Comparison of ENCODE assay signal across 19 cellular contexts in the genomic region with DNA sequence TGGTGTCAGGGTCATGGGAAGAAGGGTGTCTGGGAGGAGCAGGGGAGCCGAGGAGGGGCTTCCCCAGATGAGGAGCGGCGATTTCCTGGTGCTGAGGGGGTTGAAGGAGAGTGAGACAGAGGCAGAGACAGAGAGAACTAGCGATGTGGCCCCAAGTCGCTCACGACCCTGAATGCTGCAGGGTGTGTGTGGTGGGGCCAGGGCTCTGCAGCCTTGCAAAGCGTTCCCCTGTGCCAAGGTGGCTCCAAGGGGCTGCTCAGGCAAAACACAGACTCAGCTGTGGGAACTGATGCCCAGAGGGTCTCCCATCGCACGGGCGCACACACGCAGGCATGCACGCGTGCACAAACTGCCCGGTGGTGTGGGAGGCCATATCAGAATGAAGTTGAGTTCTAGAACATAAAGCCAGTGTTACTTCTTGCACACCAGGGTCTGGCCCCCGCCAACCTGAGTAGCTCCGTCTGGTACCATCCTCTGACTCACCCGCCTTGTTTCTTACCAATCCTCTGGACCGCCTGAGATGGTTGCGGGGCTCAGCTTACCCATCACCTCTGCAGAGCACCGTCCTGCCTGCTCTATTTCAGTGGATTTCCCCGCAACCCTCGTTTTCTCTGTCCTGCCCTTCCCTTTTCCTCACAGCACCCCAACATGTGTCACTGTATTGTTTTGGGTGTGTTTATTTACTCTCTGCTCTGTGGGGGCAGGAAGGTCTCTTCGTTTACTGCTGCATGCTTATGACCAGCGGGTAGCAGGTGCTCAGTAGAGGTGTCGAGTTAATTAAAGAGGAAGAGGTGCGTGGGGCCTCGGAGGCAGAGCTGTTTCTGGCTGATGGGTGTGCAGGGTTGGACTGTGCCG. TPM values are rescaled to one million over a fixed set of nuclear protein-coding genes. Genes with fewer than 3 reads are reported as not detected.
DNase-seq lines count a peak whose midpoint lies in the region; ATAC-seq lines count a peak whose summit lies in the region.
"Had no signal": no experiment of that assay in that cellular context is flagged by ENCODE, and none has a peak within 500 bp of the region (broad histone marks: within the 10 kb centered on the region; RNA-seq: fewer than 3 reads in every experiment).

No MANE protein-coding gene starts in this region.

- no peak for DNase-seq in T-helper 2 cell treated with Interferon-gamma antibody and Interleukin-4, amounts not matched to agents 5 μg/mL and 100 μg/mL, for 36 hours (ENCODE audit: low spot score)
- DNase-seq in T-helper 2 cell (no peak), memory B cell (ENCODE audit: low spot score in 2 of 2) (peak in 1 of 2 donors; percentile 17), left ventricle myocardium superior (no peak)
- DNase-seq in activated T-helper 1 cell treated with anti-CD3 and anti-CD28 coated beads, Interleukin-12 subunit alpha, Interleukin-12 subunit beta, Interleukin-2, Interleukin-4 antibody, amounts not matched to agents 30 ng/mL and 10 ng/mL and 1 ng/mL, durations not matched to agents 14 hours and 24 hours and 36 hours (ENCODE audit: low spot score): no peak
- DNase-seq in stimulated activated naive B cell treated with anti-CD40 and anti-IgM and Interleukin-4, amounts not matched to agents 10 μg/mL and 1 μg/mL and 100 μg/mL, for 72 hours: no peak
- DNase-seq in stimulated activated CD4-positive, alpha-beta T cell treated with anti-CD3 and anti-CD28 coated beads, Interleukin-4, amount 100 ng/mL, for 24 hours: no peak
- DNase-seq: 8988T; activated naive CD4-positive, alpha-beta T cell treated with anti-CD3 and anti-CD28 coated beads for 36 hours; activated T-cell treated with anti-CD3 and anti-CD28 coated beads, Interleukin-2, amount 50 U/mL, for 1 hour; left ventricle myocardium inferior; NCI-H1436; NCI-H524; stimulated activated CD4-positive, alpha-beta T cell treated with anti-CD3 and anti-CD28 coated beads, Interleukin-1b, Interleukin-23, amount 100 ng/mL, for 48 hours; stimulated activated naive CD4-positive, alpha-beta T cell treated with Interleukin-2 at 50 U/mL for 16 hours had no signal

- H3K27ac Mint-ChIP-seq in T-helper 2 cell treated with Interferon-gamma antibody and Interleukin-4, amounts not matched to agents 5 μg/mL and 100 μg/mL, for 36 hours: peak overlapping the region; percentile 20
- H3K27ac Mint-ChIP-seq in activated T-helper 1 cell treated with anti-CD3 and anti-CD28 coated beads, Interleukin-12 subunit alpha, Interleukin-12 subunit beta, Interleukin-2, Interleukin-4 antibody, amounts not matched to agents 30 ng/mL and 10 ng/mL and 1 ng/mL, durations not matched to agents 14 hours and 24 hours and 36 hours: no peak overlapping the region
- peak overlapping the region; percentile 19 for H3K27ac Mint-ChIP-seq in memory B cell
- H3K27ac Mint-ChIP-seq in stimulated activated naive B cell treated with anti-CD40 and anti-IgM and Interleukin-4, amounts not matched to agents 10 μg/mL and 1 μg/mL and 100 μg/mL, for 72 hours: peak overlapping the region; percentile 93
- H3K27ac Mint-ChIP-seq: activated naive CD4-positive, alpha-beta T cell treated with anti-CD3 and anti-CD28 coated beads for 36 hours; dendritic cell treated with granulocyte-macrophage colony-stimulating factor and Interleukin-4, amounts not matched to agents 40 ng/mL and 50 ng/mL, for 4 days; WTC11 had no signal

- peaks cover 7% of the 10 kb centered on the region for H3K4me1 Mint-ChIP-seq in T-helper 2 cell treated with Interferon-gamma antibody and Interleukin-4, amounts not matched to agents 5 μg/mL and 100 μg/mL, for 36 hours (ENCODE audit: low read depth)
- peaks cover 6% of the 10 kb centered on the region for H3K4me1 Mint-ChIP-seq in activated T-helper 1 cell treated with anti-CD3 and anti-CD28 coated beads, Interleukin-12 subunit alpha, Interleukin-12 subunit beta, Interleukin-2, Interleukin-4 antibody, amounts not matched to agents 30 ng/mL and 10 ng/mL and 1 ng/mL, durations not matched to agents 14 hours and 24 hours and 36 hours (ENCODE audit: low read depth)
- H3K4me1 Mint-ChIP-seq in memory B cell: peaks cover 10% of the 10 kb centered on the region
- peaks cover 48 to 69% of the 10 kb centered on the region in 2 donors for H3K4me1 Mint-ChIP-seq in stimulated activated naive B cell treated with anti-CD40 and anti-IgM and Interleukin-4, amounts not matched to agents 10 μg/mL and 1 μg/mL and 100 μg/mL, for 72 hours

- no peak overlapping the region for H3K4me3 Mint-ChIP-seq in T-helper 2 cell treated with Interferon-gamma antibody and Interleukin-4, amounts not matched to agents 5 μg/mL and 100 μg/mL, for 36 hours
- peak overlapping the region; percentile 11 for H3K4me3 Mint-ChIP-seq in activated T-helper 1 cell treated with anti-CD3 and anti-CD28 coated beads, Interleukin-12 subunit alpha, Interleukin-12 subunit beta, Interleukin-2, Interleukin-4 antibody, amounts not matched to agents 30 ng/mL and 10 ng/mL and 1 ng/mL, durations not matched to agents 14 hours and 24 hours and 36 hours
- no peak overlapping the region for H3K4me3 Mint-ChIP-seq in memory B cell
- peak overlapping the region; percentile 44 to 79 for H3K4me3 Mint-ChIP-seq in stimulated activated naive B cell treated with anti-CD40 and anti-IgM and Interleukin-4, amounts not matched to agents 10 μg/mL and 1 μg/mL and 100 μg/mL, for 72 hours
- H3K4me3 Mint-ChIP-seq: activated naive CD4-positive, alpha-beta T cell treated with anti-CD3 and anti-CD28 coated beads for 36 hours; dendritic cell treated with granulocyte-macrophage colony-stimulating factor and Interleukin-4, amounts not matched to agents 40 ng/mL and 50 ng/mL, for 4 days; WTC11 had no signal

- H3K9me3 Mint-ChIP-seq in T-helper 2 cell treated with Interferon-gamma antibody and Interleukin-4, amounts not matched to agents 5 μg/mL and 100 μg/mL, for 36 hours: no peaks in the 10 kb centered on the region
- H3K9me3 Mint-ChIP-seq in activated T-helper 1 cell treated with anti-CD3 and anti-CD28 coated beads, Interleukin-12 subunit alpha, Interleukin-12 subunit beta, Interleukin-2, Interleukin-4 antibody, amounts not matched to agents 30 ng/mL and 10 ng/mL and 1 ng/mL, durations not matched to agents 14 hours and 24 hours and 36 hours: no peaks in the 10 kb centered on the region
- no peaks in the 10 kb centered on the region for H3K9me3 Mint-ChIP-seq in memory B cell
- no peaks in the 10 kb centered on the region for H3K9me3 Mint-ChIP-seq in stimulated activated naive B cell treated with anti-CD40 and anti-IgM and Interleukin-4, amounts not matched to agents 10 μg/mL and 1 μg/mL and 100 μg/mL, for 72 hours
- H3K9me3 Mint-ChIP-seq: activated naive CD4-positive, alpha-beta T cell treated with anti-CD3 and anti-CD28 coated beads for 36 hours; dendritic cell treated with granulocyte-macrophage colony-stimulating factor and Interleukin-4, amounts not matched to agents 40 ng/mL and 50 ng/mL, for 4 days; WTC11 had no signal

- H3K36me3 Mint-ChIP-seq in T-helper 2 cell treated with Interferon-gamma antibody and Interleukin-4, amounts not matched to agents 5 μg/mL and 100 μg/mL, for 36 hours (ENCODE audit: low read depth): no peaks in the 10 kb centered on the region
- no peaks in the 10 kb centered on the region for H3K36me3 Mint-ChIP-seq in activated T-helper 1 cell treated with anti-CD3 and anti-CD28 coated beads, Interleukin-12 subunit alpha, Interleukin-12 subunit beta, Interleukin-2, Interleukin-4 antibody, amounts not matched to agents 30 ng/mL and 10 ng/mL and 1 ng/mL, durations not matched to agents 14 hours and 24 hours and 36 hours (ENCODE audit: low read depth)
- H3K36me3 Mint-ChIP-seq in memory B cell: no peaks in the 10 kb centered on the region
- peaks cover 41 to 45% of the 10 kb centered on the region in 2 donors for H3K36me3 Mint-ChIP-seq in stimulated activated naive B cell treated with anti-CD40 and anti-IgM and Interleukin-4, amounts not matched to agents 10 μg/mL and 1 μg/mL and 100 μg/mL, for 72 hours
- H3K36me3 Mint-ChIP-seq: WTC11 had no signal

- intact Hi-C loops in activated T-helper 1 cell treated with anti-CD3 and anti-CD28 coated beads, Interleukin-12 subunit alpha, Interleukin-12 subunit beta, Interleukin-2, Interleukin-4 antibody, amounts not matched to agents 30 ng/mL and 10 ng/mL and 1 ng/mL, durations not matched to agents 14 hours and 24 hours and 36 hours (cut with micrococcal nuclease): no loop called here
- intact Hi-C loops in left ventricle myocardium superior (cut with micrococcal nuclease): no loop called here

- peaks cover 10% of the 10 kb centered on the region for H3K27me3 Mint-ChIP-seq in T-helper 2 cell treated with Interferon-gamma antibody and Interleukin-4, amounts not matched to agents 5 μg/mL and 100 μg/mL, for 36 hours (ENCODE audit: low read depth)
- H3K27me3 Mint-ChIP-seq in activated T-helper 1 cell treated with anti-CD3 and anti-CD28 coated beads, Interleukin-12 subunit alpha, Interleukin-12 subunit beta, Interleukin-2, Interleukin-4 antibody, amounts not matched to agents 30 ng/mL and 10 ng/mL and 1 ng/mL, durations not matched to agents 14 hours and 24 hours and 36 hours (ENCODE audit: insufficient read depth): peaks cover 9% of the 10 kb centered on the region
- H3K27me3 Mint-ChIP-seq in memory B cell: peaks cover 8% of the 10 kb centered on the region
- peaks cover 28 to 39% of the 10 kb centered on the region in 2 donors for H3K27me3 Mint-ChIP-seq in stimulated activated naive B cell treated with anti-CD40 and anti-IgM and Interleukin-4, amounts not matched to agents 10 μg/mL and 1 μg/mL and 100 μg/mL, for 72 hours

- ATAC-seq in memory B cell (ENCODE audit: low read depth) (no peak), GM19351 (IDR thresholded peaks at IDR 0.05; ENCODE audit: unreplicated experiment) (no peak), left ventricle myocardium superior (no peak)
- no peak for ATAC-seq in stimulated activated naive B cell treated with anti-CD40 and anti-IgM and Interleukin-4, amounts not matched to agents 10 μg/mL and 1 μg/mL and 100 μg/mL, for 72 hours (replicated peaks)
- ATAC-seq: heart left ventricle, WTC11 had no signal

RNA-seq across cellular contexts. Expression of a gene that starts 4.5 kb away (rescaled TPM):
- total RNA-seq in activated T-helper 1 cell treated with anti-CD3 and anti-CD28 coated beads, Interleukin-12 subunit alpha, Interleukin-12 subunit beta, Interleukin-2, Interleukin-4 antibody, amounts not matched to agents 30 ng/mL and 10 ng/mL and 1 ng/mL, durations not matched to agents 14 hours and 24 hours and 36 hours: 3.9 and 6.4 TPM in 2 replicates
- 3.6 TPM for total RNA-seq in left ventricle myocardium superior

RNA-seq across cellular contexts. Expression of a gene that starts 56.5 kb away (rescaled TPM):
- 1.2 and 1.7 TPM in 2 replicates for total RNA-seq in activated T-helper 1 cell treated with anti-CD3 and anti-CD28 coated beads, Interleukin-12 subunit alpha, Interleukin-12 subunit beta, Interleukin-2, Interleukin-4 antibody, amounts not matched to agents 30 ng/mL and 10 ng/mL and 1 ng/mL, durations not matched to agents 14 hours and 24 hours and 36 hours
- total RNA-seq in left ventricle myocardium superior: 2.8 TPM

Comparison
In these comparisons a context has a peak if more than half of its experiments do, and no peak if none do; other contexts are left out.
1. H3K4me3 Mint-ChIP-seq: peak in activated T-helper 1 cell treated with anti-CD3 and anti-CD28 coated beads, Interleukin-12 subunit alpha, Interleukin-12 subunit beta, Interleukin-2, Interleukin-4 antibody, amounts not matched to agents 30 ng/mL and 10 ng/mL and 1 ng/mL, durations not matched to agents 14 hours and 24 hours and 36 hours (single experiment) and stimulated activated naive B cell treated with anti-CD40 and anti-IgM and Interleukin-4, amounts not matched to agents 10 μg/mL and 1 μg/mL and 100 μg/mL, for 72 hours (2 of 2); none in T-helper 2 cell treated with Interferon-gamma antibody and Interleukin-4, amounts not matched to agents 5 μg/mL and 100 μg/mL, for 36 hours (single experiment) and memory B cell (single experiment).